ENCODE assay signal across 8 cellular contexts in genomic region chr1:16367968-16368910, GRCh38. TPM values are rescaled to one million over a fixed set of nuclear protein-coding genes. Genes with fewer than 3 reads are reported as not detected.
DNase-seq lines count a peak whose midpoint lies in the region; ATAC-seq and TF ChIP-seq lines count a peak whose summit lies in the region.

No MANE protein-coding gene starts in this region.

- intact Hi-C loops in left ventricle myocardium inferior (cut with micrococcal nuclease), result no loop called here

- H3K9me3 Mint-ChIP-seq in activated T-cell treated with anti-CD3 and anti-CD28 coated beads, Interleukin-2, amount 50 U/mL, for 72 hours, result no peaks in the 10 kb centered on the region
- no peaks in the 10 kb centered on the region for H3K9me3 Mint-ChIP-seq in activated CD4-positive, alpha-beta memory T cell treated with anti-CD3 and anti-CD28 coated beads, Interleukin-2, amount 10 ng/mL, durations not matched to agents 7 days and 5 days

- CTCF ChIA-PET in activated CD4-positive, alpha-beta memory T cell treated with anti-CD3 and anti-CD28 coated beads, Interleukin-2, amount 10 ng/mL, durations not matched to agents 7 days and 5 days (lab: Charles Lee), result interaction anchor here (0.6 to 1.2 kb wide), 5 partner anchors 16 to 151 kb away, joined by 3 to 4 read pairs (median 3); partner anchors contain the start of genes FBXO42 and NECAP2

- peak in 1 of 2 donors; percentile 15 for DNase-seq in activated T-cell treated with anti-CD3 and anti-CD28 coated beads, Interleukin-2, amount 50 U/mL, for 72 hours
- no peak for DNase-seq in activated T-cell treated with anti-CD3 and anti-CD28 coated beads, Interleukin-2, amount 50 U/mL, for 48 hours
- no peak for DNase-seq in activated CD4-positive, alpha-beta memory T cell treated with anti-CD3 and anti-CD28 coated beads, Interleukin-2, amount 10 ng/mL, durations not matched to agents 7 days and 5 days
- DNase-seq in left ventricle myocardium inferior (no peak), NCI-H2081 (lab: John Stamatoyannopoulos, UW) (no peak), nucleus accumbens (lab: John Stamatoyannopoulos, UW) (no peak)

- no peaks in the 10 kb centered on the region for H3K27me3 Mint-ChIP-seq in activated T-cell treated with anti-CD3 and anti-CD28 coated beads, Interleukin-2, amount 50 U/mL, for 72 hours (ENCODE audit: low read depth)
- no peaks in the 10 kb centered on the region for H3K27me3 Mint-ChIP-seq in activated CD4-positive, alpha-beta memory T cell treated with anti-CD3 and anti-CD28 coated beads, Interleukin-2, amount 10 ng/mL, durations not matched to agents 7 days and 5 days

- no peak for TF ChIP-seq CTCF in left ventricle myocardium inferior (IDR thresholded peaks at IDR 0.05; ENCODE audit: borderline replicate concordance)

- peak overlapping the region; percentile 94 to 96 for H3K4me3 Mint-ChIP-seq in activated T-cell treated with anti-CD3 and anti-CD28 coated beads, Interleukin-2, amount 50 U/mL, for 72 hours
- peak overlapping the region; percentile 97 for H3K4me3 Mint-ChIP-seq in activated CD4-positive, alpha-beta memory T cell treated with anti-CD3 and anti-CD28 coated beads, Interleukin-2, amount 10 ng/mL, durations not matched to agents 7 days and 5 days

- H3K4me1 ChIP-seq in left ventricle myocardium inferior (peaks cover 67% of the 10 kb centered on the region), skeletal muscle satellite cell (ENCODE audit: control insufficient read depth, insufficient read depth, low read length) (peaks cover 33% of the 10 kb centered on the region)

- peaks cover 7 to 14% of the 10 kb centered on the region in 2 donors for H3K36me3 Mint-ChIP-seq in activated T-cell treated with anti-CD3 and anti-CD28 coated beads, Interleukin-2, amount 50 U/mL, for 72 hours (ENCODE audit: insufficient read depth in 2 of 2)
- H3K36me3 Mint-ChIP-seq in activated CD4-positive, alpha-beta memory T cell treated with anti-CD3 and anti-CD28 coated beads, Interleukin-2, amount 10 ng/mL, durations not matched to agents 7 days and 5 days (ENCODE audit: low read depth), result peaks cover 31% of the 10 kb centered on the region

- H3K27ac Mint-ChIP-seq in activated T-cell treated with anti-CD3 and anti-CD28 coated beads, Interleukin-2, amount 50 U/mL, for 72 hours, result peak overlapping the region; percentile 88
- peak overlapping the region; percentile 99 for H3K27ac Mint-ChIP-seq in activated CD4-positive, alpha-beta memory T cell treated with anti-CD3 and anti-CD28 coated beads, Interleukin-2, amount 10 ng/mL, durations not matched to agents 7 days and 5 days

- H3K4me3 ChIP-seq in left ventricle myocardium inferior, result peak overlapping the region; percentile 92
- H3K4me3 ChIP-seq in skeletal muscle satellite cell (ENCODE audit: low read length), result peak overlapping the region; percentile 85

- H3K27me3 ChIP-seq in left ventricle myocardium inferior (ENCODE audit: low read depth), result no peaks in the 10 kb centered on the region
- H3K27me3 ChIP-seq in skeletal muscle satellite cell (ENCODE audit: control insufficient read depth, insufficient read depth, low read length), result no peaks in the 10 kb centered on the region

- POLR2A ChIA-PET in activated CD4-positive, alpha-beta memory T cell treated with anti-CD3 and anti-CD28 coated beads, Interleukin-2, amount 10 ng/mL, durations not matched to agents 7 days and 5 days (lab: Charles Lee), result interaction anchor here (0.6 to 10.9 kb wide), 21 partner anchors 11 to 751 kb away, joined by 3 to 109 read pairs (median 6); partner anchors contain the start of genes FBXO42, NECAP2, RNU1-1 and SPEN

- H3K36me3 ChIP-seq in left ventricle myocardium inferior (no peaks in the 10 kb centered on the region), skeletal muscle satellite cell (ENCODE audit: insufficient read depth, low read length) (peaks cover 3% of the 10 kb centered on the region)

- H3K9me3 ChIP-seq in left ventricle myocardium inferior (replicated peaks) (no peaks in the 10 kb centered on the region), skeletal muscle satellite cell (replicated peaks; ENCODE audit: low read length) (no peaks in the 10 kb centered on the region)

- H3K4me2 ChIP-seq in skeletal muscle satellite cell (ENCODE audit: low read length), result peak overlapping the region; percentile 90

- peak overlapping the region; percentile 93 for H3K9ac ChIP-seq in skeletal muscle satellite cell (ENCODE audit: low read depth, low read length)

- H3K27ac ChIP-seq in left ventricle myocardium inferior (replicated peaks), result peak overlapping the region; percentile 99

- no peak for ATAC-seq in activated T-cell treated with anti-CD3 and anti-CD28 coated beads, Interleukin-2, amount 50 U/mL, for 72 hours (replicated peaks in 1 of 2)
- no peak for ATAC-seq in HG03457 (IDR thresholded peaks at IDR 0.05; ENCODE audit: unreplicated experiment)

- peaks cover 48% of the 10 kb centered on the region for H3K4me1 Mint-ChIP-seq in activated T-cell treated with anti-CD3 and anti-CD28 coated beads, Interleukin-2, amount 50 U/mL, for 72 hours (ENCODE audit: low read depth)
- peaks cover 54% of the 10 kb centered on the region for H3K4me1 Mint-ChIP-seq in activated CD4-positive, alpha-beta memory T cell treated with anti-CD3 and anti-CD28 coated beads, Interleukin-2, amount 10 ng/mL, durations not matched to agents 7 days and 5 days

RNA-seq across cellular contexts. Expression of gene SZRD1, which starts 1.2 kb away (rescaled TPM):
- 100 to 1,000 TPM; 145 to 151 TPM for total RNA-seq in activated T-cell treated with anti-CD3 and anti-CD28 coated beads, Interleukin-2, amount 50 U/mL, for 72 hours
- 100 to 1,000 TPM; 156 to 157 TPM for total RNA-seq in activated CD4-positive, alpha-beta memory T cell treated with anti-CD3 and anti-CD28 coated beads, Interleukin-2, amount 10 ng/mL, durations not matched to agents 7 days and 5 days
- 97.3 TPM for total RNA-seq in left ventricle myocardium inferior
- 63.1 and 70.8 TPM in 2 replicates for total RNA-seq in skeletal muscle satellite cell (2012; rRNA removed)

RNA-seq across cellular contexts. Expression of gene FBXO42, which starts 16.0 kb away (rescaled TPM):
- total RNA-seq in activated T-cell treated with anti-CD3 and anti-CD28 coated beads, Interleukin-2, amount 50 U/mL, for 72 hours, result 10 to 100 TPM; 18.2 to 23.7 TPM
- total RNA-seq in activated CD4-positive, alpha-beta memory T cell treated with anti-CD3 and anti-CD28 coated beads, Interleukin-2, amount 10 ng/mL, durations not matched to agents 7 days and 5 days, result 10 to 100 TPM; 19.9 to 20.7 TPM
- 18.6 TPM for total RNA-seq in left ventricle myocardium inferior
- total RNA-seq in skeletal muscle satellite cell (2012; rRNA removed), result 9.4 and 9.9 TPM in 2 replicates
